16 cellular contexts compared by ENCODE assay signal in the genomic region with DNA sequence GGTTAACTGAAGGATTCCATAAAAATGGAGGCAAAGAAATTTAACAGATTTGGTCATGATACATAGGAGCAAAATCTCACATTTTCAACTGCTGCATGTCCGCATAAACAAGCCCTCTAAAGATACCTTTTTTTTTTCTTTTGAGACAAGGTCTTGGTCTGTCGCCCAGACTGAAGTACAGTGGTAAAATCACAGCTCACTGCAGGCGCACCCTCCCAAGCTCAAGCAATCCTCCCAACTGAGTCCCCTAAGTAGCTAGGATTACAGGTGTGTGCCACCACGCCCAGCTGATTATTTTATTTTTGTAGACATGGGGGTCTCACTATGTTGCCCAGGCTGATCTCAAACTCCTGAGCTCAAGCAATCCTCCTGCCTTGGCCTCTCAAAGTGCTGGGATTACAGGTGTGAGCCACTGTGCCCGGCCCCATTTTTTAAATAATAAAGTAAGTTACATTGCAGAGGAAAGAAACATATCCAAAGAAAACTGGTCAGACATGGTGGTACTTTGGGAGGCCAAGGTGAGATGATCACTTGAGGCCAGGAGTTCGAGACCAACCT.
"Had no signal": no experiment of that assay in that cellular context is flagged by ENCODE, and none has a peak within 500 bp of the region (broad histone marks: within the 10 kb centered on the region; RNA-seq: fewer than 3 reads in every experiment).

No MANE protein-coding gene starts in this region.

- H3K27me3 Mint-ChIP-seq: activated CD4-positive, alpha-beta T cell treated with anti-CD3 and anti-CD28 coated beads, Interleukin-2, amount 10 ng/mL, durations not matched to agents 7 days and 5 days; naive thymus-derived CD8-positive, alpha-beta T cell; progenitor cell of endocrine pancreas had no signal

- H3K4me3 Mint-ChIP-seq: activated CD4-positive, alpha-beta T cell treated with anti-CD3 and anti-CD28 coated beads, Interleukin-2, amount 10 ng/mL, durations not matched to agents 7 days and 5 days; naive thymus-derived CD8-positive, alpha-beta T cell had no signal

- H3K27ac ChIP-seq: epithelial cell of prostate, gastroesophageal sphincter, heart left ventricle, upper lobe of right lung had no signal

- H3K4me1 ChIP-seq: gastroesophageal sphincter, upper lobe of right lung had no signal

- H3K27me3 ChIP-seq: gastroesophageal sphincter, heart left ventricle, upper lobe of right lung had no signal

- H3K9me3 Mint-ChIP-seq: activated CD4-positive, alpha-beta T cell treated with anti-CD3 and anti-CD28 coated beads, Interleukin-2, amount 10 ng/mL, durations not matched to agents 7 days and 5 days; naive thymus-derived CD8-positive, alpha-beta T cell had no signal

- H3K4me3 ChIP-seq: gastroesophageal sphincter, heart left ventricle, lung, upper lobe of right lung had no signal

- DNase-seq: activated CD4-positive, alpha-beta T cell treated with anti-CD3 and anti-CD28 coated beads, Interleukin-2, amount 10 ng/mL, durations not matched to agents 7 days and 5 days; activated CD4-positive, CD25-positive, alpha-beta regulatory T cell treated with anti-CD3 and anti-CD28 coated beads, Interleukin-2, amount 50 U/mL, for 72 hours; activated naive CD4-positive, alpha-beta T cell treated with Interleukin-2 at 50 U/mL for 16 hours; activated T-cell treated with anti-CD3 and anti-CD28 coated beads, Interleukin-2, amount 50 U/mL, for 1 hour; amygdala; cortex of kidney; heart left ventricle; naive thymus-derived CD8-positive, alpha-beta T cell; retina; stimulated activated CD4-positive, alpha-beta T cell treated with anti-CD3 and anti-CD28 coated beads, Interleukin-4, amount 100 ng/mL, for 1 hour; stimulated activated naive CD8-positive, alpha-beta T cell treated with anti-CD3 and anti-CD28 coated beads, Interleukin-15, Interleukin-2, amounts not matched to agents 100 U/mL and 50 U/mL, for 24 hours; upper lobe of right lung had no signal

- H3K27ac Mint-ChIP-seq: activated CD4-positive, alpha-beta T cell treated with anti-CD3 and anti-CD28 coated beads, Interleukin-2, amount 10 ng/mL, durations not matched to agents 7 days and 5 days; progenitor cell of endocrine pancreas had no signal

- H3K9me3 ChIP-seq: gastroesophageal sphincter, heart left ventricle, upper lobe of right lung had no signal

- H3K36me3 ChIP-seq: upper lobe of right lung had no signal

- ATAC-seq: gastroesophageal sphincter; naive thymus-derived CD8-positive, alpha-beta T cell; stimulated activated naive CD8-positive, alpha-beta T cell treated with anti-CD3 and anti-CD28 coated beads, Interleukin-15, Interleukin-2, amounts not matched to agents 100 U/mL and 50 U/mL, for 24 hours; upper lobe of right lung had no signal
